In genomic region chr19:5356428-5356827, GRCh38 we compare ENCODE assay signal across 15 cellular contexts. TPM values are rescaled to one million over a fixed set of nuclear protein-coding genes. Genes with fewer than 3 reads are reported as not detected.
DNase-seq lines count a peak whose midpoint lies in the region; ATAC-seq, FAIRE-seq and TF ChIP-seq lines count a peak whose summit lies in the region.
"Had no signal": no experiment of that assay in that cellular context is flagged by ENCODE, and none has a peak within 500 bp of the region (broad histone marks: within the 10 kb centered on the region; RNA-seq: fewer than 3 reads in every experiment).

No MANE protein-coding gene starts in this region.

- ATAC-seq in DND-41 (ENCODE audit: insufficient read depth, low read depth) (no peak), K562 (no peak), HG02885 (IDR thresholded peaks at IDR 0.05; ENCODE audit: poor library complexity, unreplicated experiment) (no peak)

- no peak for TF ChIP-seq RAD21 in K562 (CRISPR knock-in tag; conservative IDR thresholded peaks at IDR 0.05 in 1 of 2, IDR thresholded peaks at IDR 0.05 in 1 of 2)

- H4K20me1 ChIP-seq in DND-41 (ENCODE audit: insufficient read depth, low read length) (peaks cover 7% of the 10 kb centered on the region; the same call in 1 of the 2 replicates), K562 (replicated peaks; ENCODE audit: control insufficient read depth, insufficient read depth, low read length) (peaks cover 2% of the 10 kb centered on the region; the same call in 1 of the 2 replicates), neural progenitor cell (ENCODE audit: low read depth) (no peaks in the 10 kb centered on the region)

- no peak overlapping the region for H3K4me3 ChIP-seq in DND-41 (ENCODE audit: low read depth in 1 of 2, low read length in 2 of 2)
- no peak overlapping the region for H3K4me3 ChIP-seq in K562
- no peak overlapping the region for H3K4me3 ChIP-seq in neural progenitor cell
- H3K4me3 ChIP-seq: PC-9 had no signal

- no peak for TF ChIP-seq POLR2A in K562 (conservative IDR thresholded peaks at IDR 0.05)

- no peaks in the 10 kb centered on the region for H3K9me3 Mint-ChIP-seq in neural progenitor cell

- no peak overlapping the region for H2AFZ ChIP-seq in DND-41 (ENCODE audit: low read depth, low read length)
- H2AFZ ChIP-seq in K562 (ENCODE audit: low read depth, low read length): no peak overlapping the region
- no peak overlapping the region for H2AFZ ChIP-seq in neural progenitor cell (replicated peaks)
- H2AFZ ChIP-seq: PC-9 had no signal

- peaks cover 12% of the 10 kb centered on the region for H3K27me3 Mint-ChIP-seq in neural progenitor cell (ENCODE audit: insufficient read depth, low read depth)

- no peak for TF ChIP-seq EP300 in K562 (IDR thresholded peaks at IDR 0.05; ENCODE audit: low read length)

- TF ChIP-seq CTCF in DND-41 (IDR thresholded peaks at IDR 0.05; ENCODE audit: borderline replicate concordance, extremely low read depth, low read length, poor library complexity, severe bottlenecking) (no peak), K562 (IDR thresholded peaks at IDR 0.05 in 2 of 3, conservative IDR thresholded peaks at IDR 0.05 in 1 of 3; ENCODE audit: insufficient read depth in 2 of 3, low read depth in 1 of 3, low read length in 3 of 3) (no peak), neural progenitor cell (IDR thresholded peaks at IDR 0.05) (no peak)

- H3K27me3 ChIP-seq in DND-41 (ENCODE audit: insufficient read depth, low read length, poor library complexity) (no peaks in the 10 kb centered on the region), K562 (ENCODE audit: control insufficient read depth in 2 of 2, insufficient read depth in 2 of 2, low read length in 2 of 2) (peaks cover 0 to 32% of the 10 kb centered on the region in 2 experiments; a peak in 1 of 5 replicates), neural progenitor cell (peaks cover 24% of the 10 kb centered on the region)

- no peak overlapping the region for H3K27ac ChIP-seq in DND-41 (ENCODE audit: low read length)
- no peak overlapping the region for H3K27ac ChIP-seq in K562 (ENCODE audit: extremely low read depth, low read depth, low read length)
- no peak overlapping the region for H3K27ac ChIP-seq in neural progenitor cell
- H3K27ac ChIP-seq in substantia nigra (ENCODE audit: low read depth, low read length, poor library complexity, severe bottlenecking): no peak overlapping the region
- H3K27ac ChIP-seq: PC-9 had no signal

- peaks cover 12% of the 10 kb centered on the region for H3K4me1 Mint-ChIP-seq in neural progenitor cell
- H3K4me1 Mint-ChIP-seq: CD4-positive, alpha-beta memory T cell had no signal

- H3K27ac Mint-ChIP-seq in neural progenitor cell: no peak overlapping the region
- H3K27ac Mint-ChIP-seq: CD4-positive, alpha-beta memory T cell had no signal

- H3K4me1 ChIP-seq in DND-41 (ENCODE audit: insufficient read depth, low read length) (no peaks in the 10 kb centered on the region), K562 (replicated peaks in 1 of 2; ENCODE audit: control insufficient read depth in 2 of 2, insufficient read depth in 2 of 2, low read length in 2 of 2) (no peaks in the 10 kb centered on the region; a peak in 1 of 5 replicates), neural progenitor cell (peaks cover 9% of the 10 kb centered on the region)

- in situ Hi-C loops in K562 (cut with MboI): no loop called here

- H3K9me3 ChIP-seq in DND-41 (ENCODE audit: insufficient read depth, low read length, severe bottlenecking): no peaks in the 10 kb centered on the region
- H3K9me3 ChIP-seq in K562 (replicated peaks; ENCODE audit: control insufficient read depth, insufficient read depth, low read depth, low read length): no peaks in the 10 kb centered on the region
- H3K9me3 ChIP-seq in neural progenitor cell (ENCODE audit: low read depth): no peaks in the 10 kb centered on the region

- H3K4me2 ChIP-seq in DND-41 (ENCODE audit: insufficient read depth, low read length) (no peak overlapping the region), K562 (ENCODE audit: insufficient read depth, low read length) (no peak overlapping the region), neural progenitor cell (no peak overlapping the region)
- H3K4me2 ChIP-seq: PC-9 had no signal

- peak overlapping the region; percentile 31 for H3K4me3 Mint-ChIP-seq in neural progenitor cell
- H3K4me3 Mint-ChIP-seq: CD4-positive, alpha-beta memory T cell had no signal

- peaks cover 7% of the 10 kb centered on the region for H3F3A ChIP-seq in neural progenitor cell (ENCODE audit: low read depth)

- POLR2A ChIA-PET in K562 (lab: Yijun Ruan, JAX): interaction anchor here (0.6 to 0.7 kb wide), 2 partner anchors 15 to 208 kb away, joined by 3 read pairs; no protein-coding TSS in a partner anchor

- H3K9me1 ChIP-seq in K562 (ENCODE audit: control insufficient read depth, insufficient read depth, low read length): no peaks in the 10 kb centered on the region

- DNase-seq in DND-41 (peak; percentile 18), K562 (ENCODE audit: extremely low read depth in 1 of 4, low spot score in 3 of 4) (no peak), neural progenitor cell (ENCODE audit: low spot score) (peak; percentile 31), substantia nigra (lab: John Stamatoyannopoulos, UW) (no peak), NCI-H69 (lab: John Stamatoyannopoulos, UW) (no peak)
- DNase-seq: CD4-positive, alpha-beta memory T cell; GF-D8; GOT3; NCI-H1048; NCI-H2227 treated with DMSO at 0.1 percent for 48 hours; PC-9; Right ventricle myocardium superior had no signal

- no TSS peak for BruUV-seq in K562 (replicated peaks; lab: Mats Ljungman, UMichigan)

- FAIRE-seq in K562 (lab: Jason Lieb, UNC): no peak
- FAIRE-seq: D721Med had no signal

- H3K36me3 Mint-ChIP-seq in neural progenitor cell: no peaks in the 10 kb centered on the region
- H3K36me3 Mint-ChIP-seq: CD4-positive, alpha-beta memory T cell had no signal

- H3K36me3 ChIP-seq in DND-41 (ENCODE audit: insufficient read depth, low read length) (no peaks in the 10 kb centered on the region), K562 (ENCODE audit: control insufficient read depth, insufficient read depth, low read length) (no peaks in the 10 kb centered on the region), neural progenitor cell (no peaks in the 10 kb centered on the region)

- intact Hi-C loops in K562 (cut with micrococcal nuclease): no loop called here

- CTCF ChIA-PET in K562 (lab: Yijun Ruan, JAX; ENCODE audit: low intra/inter-chr PET ratio): no interaction called here

- 20% methylated on average over 5 of the region's 5 CpGs for WGBS in K562 (ENCODE audit: insufficient coverage, low coverage, missing lambda C conversion rate)

- H3K79me2 ChIP-seq in DND-41 (ENCODE audit: insufficient read depth, low read length) (no peaks in the 10 kb centered on the region), K562 (ENCODE audit: control insufficient read depth, insufficient read depth, low read length) (no peaks in the 10 kb centered on the region), neural progenitor cell (ENCODE audit: low read depth) (no peaks in the 10 kb centered on the region)

- H3K9ac ChIP-seq in DND-41 (ENCODE audit: low read depth, low read length): no peak overlapping the region
- H3K9ac ChIP-seq in K562 (ENCODE audit: insufficient read depth in 1 of 2, low read depth in 2 of 2, low read length in 2 of 2): no peak overlapping the region
- no peak overlapping the region for H3K9ac ChIP-seq in neural progenitor cell

TF ChIP-seq in K562, 482 proteins besides CTCF, POLR2A, EP300 and RAD21 (continues in another document):
- TF ChIP-seq THRA (IDR thresholded peaks at IDR 0.05): no peak
- 0 out of 2 replicates have a peak, but pooled peaks have one; percentile 57 for TF ChIP-seq BCOR (IDR thresholded peaks at IDR 0.05)
- peak; percentile 91 for TF ChIP-seq SMARCA5 (IDR thresholded peaks at IDR 0.05)
- TF ChIP-seq ZKSCAN1 (IDR thresholded peaks at IDR 0.05; ENCODE audit: low read depth, low read length): 0 out of 2 replicates have a peak, but pooled peaks have one; percentile 20

RNA-seq across cellular contexts. Expression of gene PTPRS, which starts 15.8 kb away (rescaled TPM):
- polyA plus RNA-seq in PFSK-1 (2012; ENCODE audit: insufficient read length, low read depth): 47.3 TPM
- total RNA-seq in K562 (2011; cell fraction: chromatin; rRNA removed; ENCODE audit: low replicate concordance): 79.8 and 180 TPM in 2 replicates
- total RNA-seq in K562 (2011; cell fraction: nucleolus; rRNA removed): 97.4 and 130 TPM in 2 replicates
- total RNA-seq in K562 (2011; cell fraction: nucleoplasm; rRNA removed): 85.8 and 89.2 TPM in 2 replicates
- 26.4 and 28.0 TPM in 2 replicates for total RNA-seq in K562 (2014; rRNA removed)
- 6.1 and 6.7 TPM in 2 replicates for total RNA-seq in K562 (2014; rRNA removed; fragmentation: Illumina TruSeq; extraction: Trizol)
- 14.1 and 15.1 TPM in 2 replicates for total RNA-seq in K562 (2015; rRNA removed; fragmentation: Illumina TruSeq; extraction: Trizol)
- 45.2 and 49.4 TPM in 2 replicates for total RNA-seq in K562 (2021)
- 14.9 and 17.4 TPM in 2 replicates for polyA plus RNA-seq in K562 (2011; rRNA removed)
- polyA plus RNA-seq in K562 (2011; cell fraction: cytosol; rRNA removed): 14.3 and 32.7 TPM in 2 replicates
- 54.1 and 106 TPM in 2 replicates for polyA plus RNA-seq in K562 (2011; cell fraction: nucleus; rRNA removed)
- polyA plus RNA-seq in K562 (2012): 23.1 and 29.5 TPM in 2 replicates
- polyA plus RNA-seq in K562 (2014; fragmentation: Illumina TruSeq; extraction: Trizol): 8.3 and 10.7 TPM in 2 replicates
- polyA plus RNA-seq in K562 (2014; fragmentation: Nextera tagmentation; extraction: Ambion mirVana): 1 to 10 TPM; 1.1 to 1.2 TPM
- polyA plus RNA-seq in K562 (2014; rRNA removed): 26.9 and 27.4 TPM in 2 replicates
- polyA minus RNA-seq in K562 (2011; rRNA and poly(A)+ RNA removed): 11.5 and 28.9 TPM in 2 replicates
- polyA minus RNA-seq in K562 (2011; cell fraction: cytosol; rRNA and poly(A)+ RNA removed): 41.9 and 44.2 TPM in 2 replicates
- polyA minus RNA-seq in K562 (2011; cell fraction: nucleus; rRNA and poly(A)+ RNA removed): 27.2 and 33.5 TPM in 2 replicates
- total RNA-seq in neural progenitor cell (ENCODE audit: low replicate concordance): 167 and 403 TPM in 2 replicates

Comparison
In these comparisons a context has a peak if more than half of its experiments do, and no peak if none do; other contexts are left out.
1. DNase-seq: peak in DND-41 (single experiment) and neural progenitor cell (single experiment); none in K562 (0 of 4), substantia nigra (0 of 49) and NCI-H69 (single experiment).